1 cellular context compared by ENCODE assay signal in the genomic region with DNA sequence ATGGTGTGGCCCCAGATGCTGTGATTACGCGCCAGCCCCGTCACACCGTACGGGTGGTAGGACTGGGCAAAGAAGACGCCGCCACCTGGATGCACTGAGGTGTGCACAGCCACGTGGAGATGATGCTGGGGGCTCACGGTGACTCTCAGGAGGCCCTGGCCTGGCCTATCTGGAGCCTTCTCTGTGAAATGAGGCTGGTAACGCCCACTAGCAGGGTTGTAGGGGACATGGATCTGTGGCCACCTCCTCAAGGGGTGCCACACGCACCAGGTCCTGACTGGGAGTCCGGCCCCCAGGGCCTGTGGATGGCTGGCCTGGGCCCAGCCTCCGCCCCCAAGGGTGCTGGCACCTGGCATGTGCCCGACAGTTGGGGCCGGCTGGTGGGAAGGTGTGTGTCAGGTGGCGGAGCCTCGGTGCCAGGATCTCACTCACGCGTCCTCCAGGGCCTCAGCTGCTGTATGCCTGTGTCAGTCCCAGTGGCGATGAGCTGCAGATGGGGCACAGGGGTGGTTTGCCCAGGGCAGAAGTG.
TF ChIP-seq lines count a peak whose summit lies in the region.

No MANE protein-coding gene starts in this region.

TF ChIP-seq in GM12878, 131 proteins besides CTCF, POLR2A, EP300 and RAD21 (continued from another document and continues in another):
- TF ChIP-seq, protein P1, sequence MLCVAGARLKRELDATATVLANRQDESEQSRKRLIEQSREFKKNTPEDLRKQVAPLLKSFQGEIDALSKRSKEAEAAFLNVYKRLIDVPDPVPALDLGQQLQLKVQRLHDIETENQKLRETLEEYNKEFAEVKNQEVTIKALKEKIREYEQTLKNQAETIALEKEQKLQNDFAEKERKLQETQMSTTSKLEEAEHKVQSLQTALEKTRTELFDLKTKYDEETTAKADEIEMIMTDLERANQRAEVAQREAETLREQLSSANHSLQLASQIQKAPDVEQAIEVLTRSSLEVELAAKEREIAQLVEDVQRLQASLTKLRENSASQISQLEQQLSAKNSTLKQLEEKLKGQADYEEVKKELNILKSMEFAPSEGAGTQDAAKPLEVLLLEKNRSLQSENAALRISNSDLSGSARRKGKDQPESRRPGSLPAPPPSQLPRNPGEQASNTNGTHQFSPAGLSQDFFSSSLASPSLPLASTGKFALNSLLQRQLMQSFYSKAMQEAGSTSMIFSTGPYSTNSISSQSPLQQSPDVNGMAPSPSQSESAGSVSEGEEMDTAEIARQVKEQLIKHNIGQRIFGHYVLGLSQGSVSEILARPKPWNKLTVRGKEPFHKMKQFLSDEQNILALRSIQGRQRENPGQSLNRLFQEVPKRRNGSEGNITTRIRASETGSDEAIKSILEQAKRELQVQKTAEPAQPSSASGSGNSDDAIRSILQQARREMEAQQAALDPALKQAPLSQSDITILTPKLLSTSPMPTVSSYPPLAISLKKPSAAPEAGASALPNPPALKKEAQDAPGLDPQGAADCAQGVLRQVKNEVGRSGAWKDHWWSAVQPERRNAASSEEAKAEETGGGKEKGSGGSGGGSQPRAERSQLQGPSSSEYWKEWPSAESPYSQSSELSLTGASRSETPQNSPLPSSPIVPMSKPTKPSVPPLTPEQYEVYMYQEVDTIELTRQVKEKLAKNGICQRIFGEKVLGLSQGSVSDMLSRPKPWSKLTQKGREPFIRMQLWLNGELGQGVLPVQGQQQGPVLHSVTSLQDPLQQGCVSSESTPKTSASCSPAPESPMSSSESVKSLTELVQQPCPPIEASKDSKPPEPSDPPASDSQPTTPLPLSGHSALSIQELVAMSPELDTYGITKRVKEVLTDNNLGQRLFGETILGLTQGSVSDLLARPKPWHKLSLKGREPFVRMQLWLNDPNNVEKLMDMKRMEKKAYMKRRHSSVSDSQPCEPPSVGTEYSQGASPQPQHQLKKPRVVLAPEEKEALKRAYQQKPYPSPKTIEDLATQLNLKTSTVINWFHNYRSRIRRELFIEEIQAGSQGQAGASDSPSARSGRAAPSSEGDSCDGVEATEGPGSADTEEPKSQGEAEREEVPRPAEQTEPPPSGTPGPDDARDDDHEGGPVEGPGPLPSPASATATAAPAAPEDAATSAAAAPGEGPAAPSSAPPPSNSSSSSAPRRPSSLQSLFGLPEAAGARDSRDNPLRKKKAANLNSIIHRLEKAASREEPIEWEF (IDR thresholded peaks at IDR 0.05; ENCODE audit: insufficient replicate concordance, low read depth, low read length), result no peak
- no peak for TF ChIP-seq MYB (IDR thresholded peaks at IDR 0.05; ENCODE audit: borderline replicate concordance, low read depth, low read length)
- no peak for TF ChIP-seq IKZF2 (IDR thresholded peaks at IDR 0.05)
- TF ChIP-seq JUNB (IDR thresholded peaks at IDR 0.05), result no peak
- no peak for TF ChIP-seq TARDBP (IDR thresholded peaks at IDR 0.05; ENCODE audit: borderline replicate concordance)
- TF ChIP-seq MXI1 (IDR thresholded peaks at IDR 0.05; ENCODE audit: low read depth, low read length), result no peak; the same call in 1 of the 2 replicates
- TF ChIP-seq ZNF622 (IDR thresholded peaks at IDR 0.05), result no peak
- TF ChIP-seq ZNF687 (IDR thresholded peaks at IDR 0.05), result peak; percentile 84
- no peak for TF ChIP-seq IRF4 (IDR thresholded peaks at IDR 0.05; ENCODE audit: low read depth, low read length)
- TF ChIP-seq TCF12 (IDR thresholded peaks at IDR 0.05; ENCODE audit: low read depth, low read length), result no peak
- 0 out of 2 replicates have a peak, but pooled peaks have one; percentile 1 for TF ChIP-seq TBL1XR1 (IDR thresholded peaks at IDR 0.05; ENCODE audit: low read depth, low read length)
- no peak for TF ChIP-seq SREBF2 (IDR thresholded peaks at IDR 0.05; ENCODE audit: low read length)
- no peak for TF ChIP-seq SMAD5 (IDR thresholded peaks at IDR 0.05; ENCODE audit: low read depth)
- TF ChIP-seq BACH1 (IDR thresholded peaks at IDR 0.05; ENCODE audit: borderline replicate concordance), result peak; percentile 23; the same call in 1 of the 2 replicates
- TF ChIP-seq, protein P2, sequence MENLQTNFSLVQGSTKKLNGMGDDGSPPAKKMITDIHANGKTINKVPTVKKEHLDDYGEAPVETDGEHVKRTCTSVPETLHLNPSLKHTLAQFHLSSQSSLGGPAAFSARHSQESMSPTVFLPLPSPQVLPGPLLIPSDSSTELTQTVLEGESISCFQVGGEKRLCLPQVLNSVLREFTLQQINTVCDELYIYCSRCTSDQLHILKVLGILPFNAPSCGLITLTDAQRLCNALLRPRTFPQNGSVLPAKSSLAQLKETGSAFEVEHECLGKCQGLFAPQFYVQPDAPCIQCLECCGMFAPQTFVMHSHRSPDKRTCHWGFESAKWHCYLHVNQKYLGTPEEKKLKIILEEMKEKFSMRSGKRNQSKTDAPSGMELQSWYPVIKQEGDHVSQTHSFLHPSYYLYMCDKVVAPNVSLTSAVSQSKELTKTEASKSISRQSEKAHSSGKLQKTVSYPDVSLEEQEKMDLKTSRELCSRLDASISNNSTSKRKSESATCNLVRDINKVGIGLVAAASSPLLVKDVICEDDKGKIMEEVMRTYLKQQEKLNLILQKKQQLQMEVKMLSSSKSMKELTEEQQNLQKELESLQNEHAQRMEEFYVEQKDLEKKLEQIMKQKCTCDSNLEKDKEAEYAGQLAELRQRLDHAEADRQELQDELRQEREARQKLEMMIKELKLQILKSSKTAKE (IDR thresholded peaks at IDR 0.05; ENCODE audit: low read depth, poor library complexity, severe bottlenecking), result no peak
- no peak for TF ChIP-seq SUPT20H (IDR thresholded peaks at IDR 0.05; ENCODE audit: borderline replicate concordance, control insufficient read depth, low read depth, low read length)
- no peak for TF ChIP-seq KDM1A (IDR thresholded peaks at IDR 0.05; ENCODE audit: borderline replicate concordance)
- TF ChIP-seq ATF2 (IDR thresholded peaks at IDR 0.05; ENCODE audit: low read length), result no peak
- no peak for TF ChIP-seq ZNF217 (IDR thresholded peaks at IDR 0.05)
- TF ChIP-seq, protein P3, sequence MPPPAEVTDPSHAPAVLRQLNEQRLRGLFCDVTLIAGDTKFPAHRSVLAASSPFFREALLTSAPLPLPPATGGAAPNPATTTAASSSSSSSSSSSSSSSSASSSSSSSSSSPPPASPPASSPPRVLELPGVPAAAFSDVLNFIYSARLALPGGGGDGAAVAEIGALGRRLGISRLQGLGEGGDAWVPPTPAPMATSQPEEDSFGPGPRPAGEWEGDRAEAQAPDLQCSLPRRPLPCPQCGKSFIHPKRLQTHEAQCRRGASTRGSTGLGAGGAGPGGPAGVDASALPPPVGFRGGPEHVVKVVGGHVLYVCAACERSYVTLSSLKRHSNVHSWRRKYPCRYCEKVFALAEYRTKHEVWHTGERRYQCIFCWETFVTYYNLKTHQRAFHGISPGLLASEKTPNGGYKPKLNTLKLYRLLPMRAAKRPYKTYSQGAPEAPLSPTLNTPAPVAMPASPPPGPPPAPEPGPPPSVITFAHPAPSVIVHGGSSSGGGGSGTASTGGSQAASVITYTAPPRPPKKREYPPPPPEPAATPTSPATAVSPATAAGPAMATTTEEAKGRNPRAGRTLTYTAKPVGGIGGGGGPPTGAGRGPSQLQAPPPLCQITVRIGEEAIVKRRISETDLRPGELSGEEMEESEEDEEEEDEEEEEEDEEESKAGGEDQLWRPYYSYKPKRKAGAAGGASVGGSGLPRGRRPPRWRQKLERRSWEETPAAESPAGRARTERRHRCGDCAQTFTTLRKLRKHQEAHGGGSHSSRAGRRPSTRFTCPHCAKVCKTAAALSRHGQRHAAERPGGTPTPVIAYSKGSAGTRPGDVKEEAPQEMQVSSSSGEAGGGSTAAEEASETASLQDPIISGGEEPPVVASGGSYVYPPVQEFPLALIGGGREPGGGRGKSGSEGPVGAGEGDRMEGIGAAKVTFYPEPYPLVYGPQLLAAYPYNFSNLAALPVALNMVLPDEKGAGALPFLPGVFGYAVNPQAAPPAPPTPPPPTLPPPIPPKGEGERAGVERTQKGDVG (CRISPR knock-in tag; IDR thresholded peaks at IDR 0.05), result no peak
- TF ChIP-seq LARP7 (IDR thresholded peaks at IDR 0.05), result no peak
- TF ChIP-seq YBX1 (IDR thresholded peaks at IDR 0.05), result no peak
- TF ChIP-seq NR2F1 (conservative IDR thresholded peaks at IDR 0.05), result no peak
- TF ChIP-seq MTA3 (IDR thresholded peaks at IDR 0.05; ENCODE audit: borderline replicate concordance, low read length), result no peak
- TF ChIP-seq CHD2 (IDR thresholded peaks at IDR 0.05; ENCODE audit: borderline replicate concordance, low read depth, low read length), result no peak
- TF ChIP-seq FOS (IDR thresholded peaks at IDR 0.05; ENCODE audit: borderline replicate concordance, extremely low read depth, insufficient read length), result no peak
- TF ChIP-seq HDAC2 (IDR thresholded peaks at IDR 0.05), result no peak
- no peak for TF ChIP-seq TCF7 (IDR thresholded peaks at IDR 0.05; ENCODE audit: borderline replicate concordance)
- TF ChIP-seq IKZF1 (conservative IDR thresholded peaks at IDR 0.05), result no peak
- no peak for TF ChIP-seq RAD51 (IDR thresholded peaks at IDR 0.05)
- TF ChIP-seq EED (IDR thresholded peaks at IDR 0.05; ENCODE audit: low read depth), result 0 out of 2 replicates have a peak, but pooled peaks have one; percentile 44
- TF ChIP-seq MYC (IDR thresholded peaks at IDR 0.05; ENCODE audit: insufficient read depth, insufficient read length, insufficient replicate concordance, low read length, severe bottlenecking), result peak; percentile 23
- TF ChIP-seq, protein P4, sequence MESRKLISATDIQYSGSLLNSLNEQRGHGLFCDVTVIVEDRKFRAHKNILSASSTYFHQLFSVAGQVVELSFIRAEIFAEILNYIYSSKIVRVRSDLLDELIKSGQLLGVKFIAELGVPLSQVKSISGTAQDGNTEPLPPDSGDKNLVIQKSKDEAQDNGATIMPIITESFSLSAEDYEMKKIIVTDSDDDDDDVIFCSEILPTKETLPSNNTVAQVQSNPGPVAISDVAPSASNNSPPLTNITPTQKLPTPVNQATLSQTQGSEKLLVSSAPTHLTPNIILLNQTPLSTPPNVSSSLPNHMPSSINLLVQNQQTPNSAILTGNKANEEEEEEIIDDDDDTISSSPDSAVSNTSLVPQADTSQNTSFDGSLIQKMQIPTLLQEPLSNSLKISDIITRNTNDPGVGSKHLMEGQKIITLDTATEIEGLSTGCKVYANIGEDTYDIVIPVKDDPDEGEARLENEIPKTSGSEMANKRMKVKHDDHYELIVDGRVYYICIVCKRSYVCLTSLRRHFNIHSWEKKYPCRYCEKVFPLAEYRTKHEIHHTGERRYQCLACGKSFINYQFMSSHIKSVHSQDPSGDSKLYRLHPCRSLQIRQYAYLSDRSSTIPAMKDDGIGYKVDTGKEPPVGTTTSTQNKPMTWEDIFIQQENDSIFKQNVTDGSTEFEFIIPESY (IDR thresholded peaks at IDR 0.05), result no peak
- peak; percentile 80 for TF ChIP-seq GATAD2B (conservative IDR thresholded peaks at IDR 0.05; ENCODE audit: low read depth)
- TF ChIP-seq ATF7 (IDR thresholded peaks at IDR 0.05; ENCODE audit: low read depth), result no peak
- peak; percentile 28; the same call in 1 of the 2 replicates for TF ChIP-seq SPI1 (IDR thresholded peaks at IDR 0.05; ENCODE audit: borderline replicate concordance, insufficient read depth, low read depth, low read length)
- no peak for TF ChIP-seq ZBTB11 (CRISPR knock-in tag; IDR thresholded peaks at IDR 0.05)
